11 cellular contexts compared by ENCODE assay signal in the genomic region with DNA sequence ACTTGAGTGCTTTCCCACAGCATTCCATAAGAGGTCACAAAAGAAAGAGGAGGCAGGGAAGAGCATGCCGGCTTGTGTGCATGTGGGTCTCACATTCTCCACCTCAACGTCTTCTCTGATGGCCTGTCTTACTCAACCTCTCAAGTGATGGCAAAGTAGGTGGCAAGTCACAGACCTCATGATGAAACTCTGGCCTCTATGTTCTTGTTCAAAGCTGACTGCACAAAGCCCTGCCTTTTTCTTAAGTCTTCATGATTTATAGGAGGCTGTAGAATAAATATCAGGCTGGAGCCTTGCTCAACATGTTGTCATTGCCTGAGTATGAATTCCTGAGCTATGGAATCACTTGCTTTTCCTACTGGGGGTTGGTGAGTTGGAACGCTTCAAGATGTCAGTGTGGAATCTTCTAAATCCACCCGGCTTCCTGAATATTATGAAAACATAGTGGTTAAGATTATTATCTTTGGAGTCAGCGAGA.
DNase-seq lines count a peak whose midpoint lies in the region; ATAC-seq, FAIRE-seq and TF ChIP-seq lines count a peak whose summit lies in the region.
"Had no signal": no experiment of that assay in that cellular context is flagged by ENCODE, and none has a peak within 500 bp of the region (broad histone marks: within the 10 kb centered on the region; RNA-seq: fewer than 3 reads in every experiment).

No MANE protein-coding gene starts in this region.

- ATAC-seq in pancreas (peak in 3 of 4 donors; percentile 24 to 63 (median 61)), HG02642 (IDR thresholded peaks at IDR 0.05; ENCODE audit: poor library complexity, unreplicated experiment) (no peak)
- ATAC-seq: T-cell had no signal

- no peak for TF ChIP-seq CTCF in pancreas (IDR thresholded peaks at IDR 0.05)

- H3K27me3 ChIP-seq in esophagus (ENCODE audit: control insufficient read depth in 1 of 2, insufficient read depth in 2 of 2, low read length in 2 of 2) (no peaks in the 10 kb centered on the region), pancreas (no peaks in the 10 kb centered on the region)

- WGBS in esophagus, 2 donors: 55 to 60% methylated on average over 5 of the region's 5 CpGs
- WGBS in pancreas, 2 donors: 54 to 66% methylated on average over 5 of the region's 5 CpGs

- no peak for FAIRE-seq in pancreas (lab: Jason Lieb, UNC)

- H3K36me3 ChIP-seq in esophagus (ENCODE audit: control insufficient read depth in 2 of 2, insufficient read depth in 2 of 2, low read length in 1 of 2): no peaks in the 10 kb centered on the region
- H3K36me3 ChIP-seq in pancreas: no peaks in the 10 kb centered on the region

- H3K4me3 ChIP-seq in esophagus (ENCODE audit: low read depth in 1 of 2, low read length in 2 of 2) (no peak overlapping the region), pancreas (no peak overlapping the region)

- peak overlapping the region; percentile 7 to 27 for H3K27ac ChIP-seq in esophagus (ENCODE audit: low read depth in 2 of 2, low read length in 1 of 2)
- no peak overlapping the region for H3K27ac ChIP-seq in pancreas

- intact Hi-C loops in pancreas (cut with DNase I): no loop called here

- H3K4me1 ChIP-seq in esophagus (ENCODE audit: control insufficient read depth in 2 of 2, insufficient read depth in 2 of 2, low read length in 1 of 2) (no peaks in the 10 kb centered on the region), pancreas (no peaks in the 10 kb centered on the region)

- DNase-seq in COLO829 (ENCODE audit: low spot score) (peak; percentile 31), RKO (ENCODE audit: low spot score) (peak; percentile 51), pancreas (no peak), GM19238 (ENCODE audit: insufficient read length, low spot score) (no peak), cerebellar nuclear complex (lab: John Stamatoyannopoulos, UW) (no peak)
- no peak for DNase-seq in effector CD4-positive, alpha-beta T cell
- DNase-seq: activated T-cell treated with anti-CD3 and anti-CD28 coated beads, Interleukin-2, amount 50 U/mL, for 48 hours; NCI-H1436 treated with DMSO at 0.1 percent for 48 hours; T-cell had no signal

- H3K9me3 ChIP-seq in esophagus (ENCODE audit: control insufficient read depth in 2 of 2, insufficient read depth in 1 of 2, low read depth in 1 of 2, low read length in 1 of 2): no peaks in the 10 kb centered on the region
- no peaks in the 10 kb centered on the region for H3K9me3 ChIP-seq in pancreas

Comparison
In these comparisons a context has a peak if more than half of its experiments do, and no peak if none do; other contexts are left out.
1. DNase-seq: peak in COLO829 (single experiment) and RKO (single experiment); none in pancreas (0 of 6), GM19238 (single experiment), effector CD4-positive, alpha-beta T cell (single experiment) and cerebellar nuclear complex (0 of 2).
2. H3K27ac ChIP-seq: peak in esophagus (2 of 2); none in pancreas (0 of 4).